ENCODE assay signal across 25 cellular contexts in genomic region chr7:80225361-80225760, GRCh38.
DNase-seq lines count a peak whose midpoint lies in the region; ATAC-seq and TF ChIP-seq lines count a peak whose summit lies in the region.
"Had no signal": no experiment of that assay in that cellular context is flagged by ENCODE, and none has a peak within 500 bp of the region (broad histone marks: within the 10 kb centered on the region; RNA-seq: fewer than 3 reads in every experiment).

No MANE protein-coding gene starts in this region.

- no peaks in the 10 kb centered on the region for H3K9me3 Mint-ChIP-seq in H9
- no peaks in the 10 kb centered on the region for H3K9me3 Mint-ChIP-seq in mesothelial cell of epicardium
- H3K9me3 Mint-ChIP-seq in CD4-positive, alpha-beta T cell, result no peaks in the 10 kb centered on the region
- H3K9me3 Mint-ChIP-seq: activated naive CD4-positive, alpha-beta T cell treated with anti-CD3 and anti-CD28 coated beads for 36 hours; activated T-cell treated with anti-CD3 and anti-CD28 coated beads, Interleukin-2, amount 50 U/mL, for 72 hours had no signal

- no peak overlapping the region for H2BK120ac ChIP-seq in H9 (ENCODE audit: low read depth, low read length, poor library complexity, severe bottlenecking)

- no peak overlapping the region for H4K8ac ChIP-seq in H9 (replicated peaks; ENCODE audit: insufficient read length, low read depth, low read length)

- H4K5ac ChIP-seq in H9 (ENCODE audit: insufficient read length, low read depth, low read length), result no peak overlapping the region

- DNase-seq in H9 (no peak), cardiac fibroblast (ENCODE audit: low read depth in 2 of 2) (peak; percentile 44 to 56), mesothelial cell of epicardium (ENCODE audit: low spot score in 2 of 2, unreplicated experiment in 2 of 2) (no peak), nucleus accumbens (lab: John Stamatoyannopoulos, UW) (no peak), RWPE1 (ENCODE audit: low spot score) (no peak)
- no peak for DNase-seq in CD4-positive, alpha-beta T cell
- DNase-seq: activated CD8-positive, alpha-beta memory T cell treated with anti-CD3 and anti-CD28 coated beads for 24 hours; activated naive CD4-positive, alpha-beta T cell treated with anti-CD3 and anti-CD28 coated beads for 36 hours; activated T-cell treated with anti-CD3 and anti-CD28 coated beads, Interleukin-2, amount 50 U/mL, for 72 hours; amygdala; EL; Kasumi-1; kidney; NCI-H1048; NCI-H1930; NCI-H2227 treated with DMSO at 0.1 percent for 48 hours; NCI-H748 treated with DMSO at 0.1 percent for 48 hours; Right ventricle myocardium superior; sigmoid colon had no signal

- H4K20me1 ChIP-seq in H9 (ENCODE audit: control insufficient read depth, insufficient read depth, insufficient read length), result no peaks in the 10 kb centered on the region

- H3K4me3 ChIP-seq in cardiac fibroblast (replicated peaks in 1 of 2; ENCODE audit: low read depth in 2 of 2, low read length in 2 of 2) (no peak overlapping the region), subcutaneous abdominal adipose tissue (ENCODE audit: low read depth in 1 of 5, low read length in 5 of 5) (no peak overlapping the region)
- H3K4me3 ChIP-seq: gastroesophageal sphincter, sigmoid colon had no signal

- H3T11ph ChIP-seq in H9 (ENCODE audit: low read length), result no peak overlapping the region

- intact Hi-C loops in CD4-positive, alpha-beta T cell (cut with DNase I, micrococcal nuclease), result no loop called here

- H3K79me1 ChIP-seq in H9 (ENCODE audit: insufficient read depth, low read depth, low read length, poor library complexity, severe bottlenecking), result no peaks in the 10 kb centered on the region

- no peak overlapping the region for H3K4ac ChIP-seq in H9 (ENCODE audit: low read depth, low read length)

- H3K4me2 ChIP-seq in H9 (ENCODE audit: insufficient read depth, insufficient read length, low read length), result no peak overlapping the region

- POLR2A ChIA-PET in CD4-positive, alpha-beta T cell (lab: Charles Lee), result no interaction called here
- POLR2A ChIA-PET in RWPE1 (lab: Yijun Ruan, JAX; ENCODE audit: low non-redundant PET), result no interaction called here

- H3K27me3 Mint-ChIP-seq in H9 (ENCODE audit: low read depth) (no peaks in the 10 kb centered on the region), mesothelial cell of epicardium (ENCODE audit: low read depth) (no peaks in the 10 kb centered on the region)
- H3K27me3 Mint-ChIP-seq in CD4-positive, alpha-beta T cell, result no peaks in the 10 kb centered on the region
- H3K27me3 Mint-ChIP-seq: central memory CD8-positive, alpha-beta T cell had no signal

- no peaks in the 10 kb centered on the region for H3K79me2 ChIP-seq in H9 (ENCODE audit: insufficient read depth, low read length)
- H3K79me2 ChIP-seq: parathyroid adenoma had no signal

- H3K4me3 Mint-ChIP-seq in H9 (no peak overlapping the region), mesothelial cell of epicardium (no peak overlapping the region)
- H3K4me3 Mint-ChIP-seq in CD4-positive, alpha-beta T cell, result no peak overlapping the region
- H3K4me3 Mint-ChIP-seq: activated naive CD4-positive, alpha-beta T cell treated with anti-CD3 and anti-CD28 coated beads for 36 hours; activated T-cell treated with anti-CD3 and anti-CD28 coated beads, Interleukin-2, amount 50 U/mL, for 72 hours; central memory CD8-positive, alpha-beta T cell had no signal

- CTCF ChIA-PET in CD4-positive, alpha-beta T cell (lab: Charles Lee), result no interaction called here
- CTCF ChIA-PET in RWPE1 (lab: Yijun Ruan, JAX), result interaction anchor here (1.1 kb wide), 1 partner anchor 174 kb away, joined by 4 read pairs; no protein-coding TSS in a partner anchor

- H3K56ac ChIP-seq in H9 (ENCODE audit: insufficient read length, low read depth, low read length), result no peak overlapping the region

- H3K4me1 Mint-ChIP-seq in H9, result peaks cover 18 to 20% of the 10 kb centered on the region in 2 experiments
- H3K4me1 Mint-ChIP-seq in mesothelial cell of epicardium, result peaks cover 17% of the 10 kb centered on the region
- no peaks in the 10 kb centered on the region for H3K4me1 Mint-ChIP-seq in CD4-positive, alpha-beta T cell (ENCODE audit: low read depth)
- H3K4me1 Mint-ChIP-seq: central memory CD8-positive, alpha-beta T cell had no signal

- no peak for TF ChIP-seq CTCF in H9 (conservative IDR thresholded peaks at IDR 0.05)
- no peak for TF ChIP-seq CTCF in cardiac fibroblast (IDR thresholded peaks at IDR 0.05; ENCODE audit: low read depth, low read length)
- no peak for TF ChIP-seq CTCF in mesothelial cell of epicardium (IDR thresholded peaks at IDR 0.05; ENCODE audit: unreplicated experiment)
- no peak for TF ChIP-seq CTCF in CD4-positive, alpha-beta T cell (IDR thresholded peaks at IDR 0.05)
- no peak for TF ChIP-seq CTCF in RWPE1 (conservative IDR thresholded peaks at IDR 0.05; ENCODE audit: low read depth)

- no peak overlapping the region for H2AK5ac ChIP-seq in H9 (ENCODE audit: insufficient read length, low read length)

- H3K9me3 ChIP-seq in H9 (ENCODE audit: control insufficient read depth, low read depth, low read length) (no peaks in the 10 kb centered on the region), subcutaneous abdominal adipose tissue (ENCODE audit: control insufficient read depth in 5 of 5, low read length in 5 of 5) (no peaks in the 10 kb centered on the region)
- no peaks in the 10 kb centered on the region for H3K9me3 ChIP-seq in CD4-positive, alpha-beta T cell (ENCODE audit: control insufficient read depth, low read length)
- H3K9me3 ChIP-seq: gastroesophageal sphincter, sigmoid colon had no signal

- H3K14ac ChIP-seq in H9 (ENCODE audit: insufficient read depth, low read length), result no peak overlapping the region

- H3K27me3 ChIP-seq in H9 (ENCODE audit: insufficient read depth, low read length) (no peaks in the 10 kb centered on the region), subcutaneous abdominal adipose tissue (ENCODE audit: control insufficient read depth in 5 of 5, insufficient read depth in 4 of 5, low read length in 5 of 5) (no peaks in the 10 kb centered on the region)
- H3K27me3 ChIP-seq in CD4-positive, alpha-beta T cell (ENCODE audit: control insufficient read depth, insufficient read depth, low read length), result no peaks in the 10 kb centered on the region
- H3K27me3 ChIP-seq: gastroesophageal sphincter, sigmoid colon had no signal

- H3K4me1 ChIP-seq in H9 (ENCODE audit: insufficient read depth, low read length) (peaks cover 2% of the 10 kb centered on the region; the same call in 1 of the 2 replicates), subcutaneous abdominal adipose tissue (ENCODE audit: control insufficient read depth in 5 of 5, insufficient read depth in 5 of 5, low read length in 5 of 5) (peaks cover 2 to 29% (median 20%) of the 10 kb centered on the region in 5 donors)
- H3K4me1 ChIP-seq: gastroesophageal sphincter, parathyroid adenoma had no signal

- ATAC-seq in CD4-positive, alpha-beta T cell (ENCODE audit: poor library complexity), result no peak
- ATAC-seq: activated CD4-positive, CD25-positive, alpha-beta regulatory T cell treated with anti-CD3 and anti-CD28 coated beads, Interleukin-2, amount 50 U/mL, for 24 hours; activated T-cell treated with anti-CD3 and anti-CD28 coated beads, Interleukin-2, amount 50 U/mL, for 72 hours; gastroesophageal sphincter had no signal

- no peak overlapping the region for H2AFZ ChIP-seq in H9 (ENCODE audit: low read length)
- H2AFZ ChIP-seq: parathyroid adenoma had no signal

- H3K23ac ChIP-seq in H9 (ENCODE audit: insufficient read length, low read depth, low read length), result no peak overlapping the region

- no peak overlapping the region for H2BK15ac ChIP-seq in H9 (ENCODE audit: low read depth, low read length)

- no peak overlapping the region for H4K91ac ChIP-seq in H9 (ENCODE audit: insufficient read length, low read depth, low read length)

- H3K27ac ChIP-seq in H9 (ENCODE audit: insufficient read length, low read depth, low read length) (no peak overlapping the region), subcutaneous abdominal adipose tissue (ENCODE audit: low read depth, low read length) (peak overlapping the region; percentile 71), RWPE1 (no peak overlapping the region)
- no peak overlapping the region for H3K27ac ChIP-seq in CD4-positive, alpha-beta T cell (ENCODE audit: low read depth, low read length)
- H3K27ac ChIP-seq: epithelial cell of prostate, gastroesophageal sphincter, parathyroid adenoma, sigmoid colon had no signal

- peaks cover 0 to 5% (median 3%) of the 10 kb centered on the region in 5 donors for H3K36me3 ChIP-seq in subcutaneous abdominal adipose tissue (ENCODE audit: control insufficient read depth in 5 of 5, insufficient read depth in 5 of 5, low read length in 5 of 5)

- no peak overlapping the region for H2BK12ac ChIP-seq in H9 (ENCODE audit: insufficient read length, low read depth, low read length)

- H3K18ac ChIP-seq in H9 (ENCODE audit: insufficient read length, low read depth, low read length), result no peak overlapping the region

- H2BK5ac ChIP-seq in H9 (ENCODE audit: insufficient read length, low read length), result no peak overlapping the region

- H3K9ac ChIP-seq in H9 (ENCODE audit: extremely low read depth, insufficient read length, low read length), result no peak overlapping the region
- no peak overlapping the region for H3K9ac ChIP-seq in subcutaneous abdominal adipose tissue (ENCODE audit: low read length in 5 of 5)
- H3K9ac ChIP-seq: parathyroid adenoma had no signal

- no peak overlapping the region for H2BK20ac ChIP-seq in H9 (ENCODE audit: low read depth, low read length, poor library complexity, severe bottlenecking)

- no peaks in the 10 kb centered on the region for H3K36me3 Mint-ChIP-seq in H9 (ENCODE audit: insufficient read depth in 1 of 3, low read depth in 3 of 3)
- peaks cover 7% of the 10 kb centered on the region for H3K36me3 Mint-ChIP-seq in mesothelial cell of epicardium
- no peaks in the 10 kb centered on the region for H3K36me3 Mint-ChIP-seq in CD4-positive, alpha-beta T cell (ENCODE audit: low read depth)

- peak overlapping the region in 2 of 3 experiments; percentile 37 to 54; a peak in 1 of 7 replicates for H3K27ac Mint-ChIP-seq in H9
- H3K27ac Mint-ChIP-seq in mesothelial cell of epicardium, result peak overlapping the region; percentile 31
- no peak overlapping the region for H3K27ac Mint-ChIP-seq in CD4-positive, alpha-beta T cell
- H3K27ac Mint-ChIP-seq: activated naive CD4-positive, alpha-beta T cell treated with anti-CD3 and anti-CD28 coated beads for 36 hours; activated T-cell treated with anti-CD3 and anti-CD28 coated beads, Interleukin-2, amount 50 U/mL, for 72 hours had no signal

- no peaks in the 10 kb centered on the region for H3K23me2 ChIP-seq in H9 (ENCODE audit: insufficient read length, low read depth, low read length, poor library complexity, severe bottlenecking)

Comparison
In these comparisons a context has a peak if more than half of its experiments do, and no peak if none do; other contexts are left out.
1. DNase-seq: peak in cardiac fibroblast (2 of 2); none in H9 (single experiment), mesothelial cell of epicardium (0 of 2), CD4-positive, alpha-beta T cell (0 of 10), nucleus accumbens (0 of 56) and RWPE1 (single experiment).